17 cellular contexts compared by ENCODE assay signal in the genomic region with DNA sequence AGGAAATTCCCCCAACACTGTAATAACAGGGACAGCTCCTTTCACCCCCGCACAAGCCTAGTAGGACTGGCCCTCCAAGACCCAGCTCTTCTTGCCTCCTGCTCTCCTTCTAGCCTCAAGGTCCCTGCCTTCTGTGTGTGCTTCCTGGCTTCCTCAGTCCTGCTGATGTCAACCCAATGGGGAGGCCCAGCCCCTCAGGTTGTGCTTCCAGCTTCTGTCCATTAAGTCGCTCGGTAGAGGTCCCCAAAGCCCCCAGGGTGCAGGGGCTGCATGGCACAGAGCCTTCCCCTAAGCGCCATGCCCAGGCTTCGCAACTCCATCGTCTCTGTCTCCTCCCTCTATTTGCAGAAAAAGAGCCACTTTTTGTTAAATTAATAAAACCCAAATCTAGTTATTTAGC. TPM values are rescaled to one million over a fixed set of nuclear protein-coding genes. Genes with fewer than 3 reads are reported as not detected.
DNase-seq lines count a peak whose midpoint lies in the region; ATAC-seq and TF ChIP-seq lines count a peak whose summit lies in the region.
"Had no signal": no experiment of that assay in that cellular context is flagged by ENCODE, and none has a peak within 500 bp of the region (broad histone marks: within the 10 kb centered on the region; RNA-seq: fewer than 3 reads in every experiment).

No MANE protein-coding gene starts in this region.

- H3K23ac ChIP-seq in trophoblast cell (ENCODE audit: low read length): no peak overlapping the region

- no peaks in the 10 kb centered on the region for H3K9me3 ChIP-seq in T-helper 17 cell (ENCODE audit: control insufficient read depth, low read length, poor library complexity, severe bottlenecking)
- no peaks in the 10 kb centered on the region for H3K9me3 ChIP-seq in trophoblast cell (ENCODE audit: insufficient read depth, low read depth, low read length)
- H3K9me3 ChIP-seq: BLaER1 treated with 17β-estradiol and CSF1 and Interleukin-3, amounts not matched to agents 10 nM and 100 nM had no signal

- peaks cover 4% of the 10 kb centered on the region for H3K9me3 Mint-ChIP-seq in glutamatergic neuron (ENCODE audit: unreplicated experiment)
- H3K9me3 Mint-ChIP-seq in stimulated activated naive B cell treated with anti-CD40 and anti-IgM and Interleukin-4, amounts not matched to agents 10 μg/mL and 1 μg/mL and 100 μg/mL, for 72 hours: no peaks in the 10 kb centered on the region
- H3K9me3 Mint-ChIP-seq: CD8-positive, alpha-beta T cell; H9 had no signal

- no peak overlapping the region for H2BK12ac ChIP-seq in trophoblast cell (ENCODE audit: low read length)

- H3K36me3 Mint-ChIP-seq in T-helper 17 cell (ENCODE audit: low read depth): peaks cover 12% of the 10 kb centered on the region
- H3K36me3 Mint-ChIP-seq in glutamatergic neuron (ENCODE audit: unreplicated experiment): peaks cover 5% of the 10 kb centered on the region
- H3K36me3 Mint-ChIP-seq in stimulated activated naive B cell treated with anti-CD40 and anti-IgM and Interleukin-4, amounts not matched to agents 10 μg/mL and 1 μg/mL and 100 μg/mL, for 72 hours: peaks cover 40 to 55% of the 10 kb centered on the region in 2 donors

- H3K27ac Mint-ChIP-seq in T-helper 17 cell (peak overlapping the region; percentile 92), glutamatergic neuron (ENCODE audit: unreplicated experiment) (no peak overlapping the region)
- H3K27ac Mint-ChIP-seq in stimulated activated naive B cell treated with anti-CD40 and anti-IgM and Interleukin-4, amounts not matched to agents 10 μg/mL and 1 μg/mL and 100 μg/mL, for 72 hours: peak overlapping the region; percentile 51
- H3K27ac Mint-ChIP-seq: B cell; CD8-positive, alpha-beta T cell had no signal

- no peak overlapping the region for H3K4me3 ChIP-seq in trophoblast cell (ENCODE audit: low read depth, low read length)
- H3K4me3 ChIP-seq: BLaER1 treated with 17β-estradiol and CSF1 and Interleukin-3, amounts not matched to agents 10 nM and 100 nM had no signal

- no peak overlapping the region for H4K12ac ChIP-seq in trophoblast cell (ENCODE audit: low read depth, low read length)

- intact Hi-C loops in posterior vena cava (cut with DNase I): no loop called here

- H4K8ac ChIP-seq in trophoblast cell (ENCODE audit: low read depth, low read length): no peak overlapping the region

- no peak overlapping the region for H3K9ac ChIP-seq in trophoblast cell (ENCODE audit: low read length)
- H3K9ac ChIP-seq: BLaER1 treated with 17β-estradiol and CSF1 and Interleukin-3, amounts not matched to agents 10 nM and 100 nM had no signal

- no peak overlapping the region for H2AFZ ChIP-seq in trophoblast cell (ENCODE audit: insufficient read depth, low read length, poor library complexity)

- H3K4me1 ChIP-seq in trophoblast cell (ENCODE audit: control insufficient read depth in 1 of 2, insufficient read depth in 2 of 2, low read length in 2 of 2): no peaks in the 10 kb centered on the region

- H3K4me3 Mint-ChIP-seq in T-helper 17 cell: no peak overlapping the region
- H3K4me3 Mint-ChIP-seq in glutamatergic neuron (ENCODE audit: unreplicated experiment): peak overlapping the region; percentile 3
- no peak overlapping the region for H3K4me3 Mint-ChIP-seq in stimulated activated naive B cell treated with anti-CD40 and anti-IgM and Interleukin-4, amounts not matched to agents 10 μg/mL and 1 μg/mL and 100 μg/mL, for 72 hours
- H3K4me3 Mint-ChIP-seq: B cell; CD8-positive, alpha-beta T cell; H9 had no signal

- no peak overlapping the region for H2BK120ac ChIP-seq in trophoblast cell (ENCODE audit: insufficient read depth, low read length, poor library complexity)

- no peak overlapping the region for H3K14ac ChIP-seq in trophoblast cell (ENCODE audit: low read length)

- H4K91ac ChIP-seq in trophoblast cell (ENCODE audit: low read depth, low read length): no peak overlapping the region

- H3K27me3 Mint-ChIP-seq in T-helper 17 cell: no peaks in the 10 kb centered on the region
- peaks cover 2% of the 10 kb centered on the region for H3K27me3 Mint-ChIP-seq in glutamatergic neuron (ENCODE audit: unreplicated experiment)
- H3K27me3 Mint-ChIP-seq in stimulated activated naive B cell treated with anti-CD40 and anti-IgM and Interleukin-4, amounts not matched to agents 10 μg/mL and 1 μg/mL and 100 μg/mL, for 72 hours: no peaks in the 10 kb centered on the region
- H3K27me3 Mint-ChIP-seq: B cell had no signal

- no peak for TF ChIP-seq CTCF in glutamatergic neuron (IDR thresholded peaks at IDR 0.05; ENCODE audit: partially characterized antibody, unreplicated experiment)

- H3K36me3 ChIP-seq in trophoblast cell (ENCODE audit: control insufficient read depth in 1 of 2, insufficient read depth in 2 of 2, low read length in 2 of 2): peaks cover 25 to 33% of the 10 kb centered on the region in 2 experiments

- H2BK5ac ChIP-seq in trophoblast cell (ENCODE audit: low read depth, low read length, poor library complexity): no peak overlapping the region

- H3K79me2 ChIP-seq in trophoblast cell (ENCODE audit: control insufficient read depth, insufficient read depth, low read length, poor library complexity): no peaks in the 10 kb centered on the region

- no peak overlapping the region for H3K4me2 ChIP-seq in trophoblast cell (ENCODE audit: low read length)
- H3K4me2 ChIP-seq: BLaER1 treated with 17β-estradiol and CSF1 and Interleukin-3, amounts not matched to agents 10 nM and 100 nM had no signal

- no peak overlapping the region for H2AK5ac ChIP-seq in trophoblast cell (ENCODE audit: low read length)

- no peak overlapping the region for H3K27ac ChIP-seq in trophoblast cell (ENCODE audit: low read depth, low read length)
- H3K27ac ChIP-seq: BLaER1 treated with 17β-estradiol and CSF1 and Interleukin-3, amounts not matched to agents 10 nM and 100 nM; HL-60 had no signal

- no CpG with 5 or more reads among the region's 6 CpGs for WGBS in trophoblast cell (ENCODE audit: extremely low coverage, insufficient coverage, insufficient read length)

- H3K79me1 ChIP-seq in trophoblast cell (ENCODE audit: low read length): no peaks in the 10 kb centered on the region

- H3K27me3 ChIP-seq in trophoblast cell (ENCODE audit: insufficient read depth, low read length): no peaks in the 10 kb centered on the region
- H3K27me3 ChIP-seq: BLaER1 treated with 17β-estradiol and CSF1 and Interleukin-3, amounts not matched to agents 10 nM and 100 nM had no signal

- ATAC-seq in T-helper 17 cell (no peak), GM21390 (IDR thresholded peaks at IDR 0.05; ENCODE audit: unreplicated experiment) (no peak), HG03571 (IDR thresholded peaks at IDR 0.05; ENCODE audit: unreplicated experiment) (no peak)
- ATAC-seq in stimulated activated naive B cell treated with anti-CD40 and anti-IgM and Interleukin-4, amounts not matched to agents 10 μg/mL and 1 μg/mL and 100 μg/mL, for 72 hours (replicated peaks): no peak
- ATAC-seq: CD8-positive, alpha-beta T cell had no signal

- DNase-seq in T-helper 17 cell: no peak
- DNase-seq in glutamatergic neuron: no peak
- DNase-seq in posterior vena cava (ENCODE audit: low spot score): peak; percentile 58
- DNase-seq in stimulated activated naive B cell treated with anti-CD40 and anti-IgM and Interleukin-4, amounts not matched to agents 10 μg/mL and 1 μg/mL and 100 μg/mL, for 72 hours: no peak
- no peak for DNase-seq in iPS-NIHi11 (ENCODE audit: low spot score)
- no peak for DNase-seq in trophoblast cell
- DNase-seq: CD8-positive, alpha-beta T cell; DMS 273 treated with DMSO at 0.1 percent for 48 hours; DMS53; DND-41; EL; H9 had no signal

- H3K18ac ChIP-seq in trophoblast cell (ENCODE audit: low read length): no peak overlapping the region

- no peak overlapping the region for H3K4ac ChIP-seq in trophoblast cell (ENCODE audit: low read depth, low read length)

- H3K4me1 Mint-ChIP-seq in T-helper 17 cell (peaks cover 3% of the 10 kb centered on the region), glutamatergic neuron (ENCODE audit: low read depth, unreplicated experiment) (peaks cover 11% of the 10 kb centered on the region)
- H3K4me1 Mint-ChIP-seq in stimulated activated naive B cell treated with anti-CD40 and anti-IgM and Interleukin-4, amounts not matched to agents 10 μg/mL and 1 μg/mL and 100 μg/mL, for 72 hours: no peaks in the 10 kb centered on the region
- H3K4me1 Mint-ChIP-seq: B cell had no signal

RNA-seq across cellular contexts. Expression of a gene that starts 39.0 kb away (rescaled TPM):
- total RNA-seq in T-helper 17 cell: not detected
- 13.8 TPM for total RNA-seq in glutamatergic neuron (ENCODE audit: unreplicated experiment)
- 10 to 100 TPM; 20.1 to 29.7 TPM for total RNA-seq in posterior vena cava
- polyA plus RNA-seq in trophoblast cell (2013): 46.7 and 48.1 TPM in 2 replicates
- total RNA-seq: CD8-positive, alpha-beta T cell had no signal

RNA-seq across cellular contexts. Expression of a gene that starts 39.4 kb away (rescaled TPM):
- total RNA-seq in T-helper 17 cell (10 to 100 TPM; 28.0 to 36.9 TPM), glutamatergic neuron (ENCODE audit: unreplicated experiment) (32.4 TPM), posterior vena cava (10 to 100 TPM; 31.2 to 32.1 TPM)
- polyA plus RNA-seq in trophoblast cell (2013): 45.4 and 47.2 TPM in 2 replicates

RNA-seq across cellular contexts. Expression of a gene that starts 39.9 kb away (rescaled TPM):
- total RNA-seq in T-helper 17 cell: 100 to 1,000 TPM; 104 to 119 TPM
- total RNA-seq in glutamatergic neuron (ENCODE audit: unreplicated experiment): 115 TPM
- total RNA-seq in posterior vena cava: 10 to 100 TPM; 43.7 to 52.1 TPM
- 76.3 and 77.4 TPM in 2 replicates for polyA plus RNA-seq in trophoblast cell (2013)

Comparison
In these comparisons a context has a peak if more than half of its experiments do, and no peak if none do; other contexts are left out.
1. RNA of a gene that starts 39.0 kb away (total RNA-seq): 20.1 to 29.7 TPM in posterior vena cava and 13.8 TPM in glutamatergic neuron (single experiment); not detected in T-helper 17 cell; every median in the first group is over 10 times any median in the second.